15 cellular contexts compared by ENCODE assay signal in genomic region chr1:160877221-160877620, GRCh38. TPM values are rescaled to one million over a fixed set of nuclear protein-coding genes. Genes with fewer than 3 reads are reported as not detected.
DNase-seq lines count a peak whose midpoint lies in the region; ATAC-seq and TF ChIP-seq lines count a peak whose summit lies in the region.
"Had no signal": no experiment of that assay in that cellular context is flagged by ENCODE, and none has a peak within 500 bp of the region (broad histone marks: within the 10 kb centered on the region; RNA-seq: fewer than 3 reads in every experiment).

No MANE protein-coding gene starts in this region.

- H3K9me3 ChIP-seq in stomach = no peaks in the 10 kb centered on the region
- H3K9me3 ChIP-seq: body of pancreas, esophagus squamous epithelium, ovary, SJSA1 had no signal

- H4K20me1 ChIP-seq in KMS-11 (ENCODE audit: insufficient read depth) = no peaks in the 10 kb centered on the region

- CTCF ChIA-PET in activated CD8-positive, alpha-beta memory T cell treated with anti-CD3 and anti-CD28 coated beads, Interleukin-2, amount 10 ng/mL, durations not matched to agents 7 days and 5 days (lab: Charles Lee) = interaction anchor here (0.9 to 5.3 kb wide), 21 partner anchors 9 to 152 kb away, joined by 3 to 86 read pairs (median 5); partner anchors contain the start of genes CD244 and ITLN2
- CTCF ChIA-PET in WTC11 (lab: Charles Lee) = interaction anchor here (0.6 to 1.3 kb wide), 8 partner anchors 11 to 113 kb away, joined by 3 to 7 read pairs (median 3); partner anchors contain the start of gene CD244

- ATAC-seq in activated CD8-positive, alpha-beta memory T cell treated with anti-CD3 and anti-CD28 coated beads, Interleukin-2, amount 10 ng/mL, durations not matched to agents 7 days and 5 days = peak; percentile 76
- ATAC-seq in WTC11 = peak; percentile 70; the same call in 1 of the 2 replicates
- ATAC-seq: body of pancreas had no signal

- TF ChIP-seq CTCF in KMS-11 (conservative IDR thresholded peaks at IDR 0.05; ENCODE audit: low read depth, low read length) (peak; percentile 44), WTC11 (IDR thresholded peaks at IDR 0.05) (no peak), neural crest cell (conservative IDR thresholded peaks at IDR 0.05) (peak; percentile 21), endothelial cell (IDR thresholded peaks at IDR 0.05; ENCODE audit: unreplicated experiment) (no peak), stomach (IDR thresholded peaks at IDR 0.05) (peak in 1 of 7 experiments; percentile 22)

- H3K4me3 ChIP-seq in KMS-11 (IDR thresholded peaks at IDR 0.05; ENCODE audit: insufficient read depth, low read depth, low read length) (no peak overlapping the region), stomach (no peak overlapping the region)
- H3K4me3 ChIP-seq: body of pancreas, esophagus squamous epithelium, ovary, SJSA1 had no signal

- no peaks in the 10 kb centered on the region for H3K79me2 ChIP-seq in KMS-11 (ENCODE audit: insufficient read depth, low read depth)

- H3K27me3 Mint-ChIP-seq in activated CD8-positive, alpha-beta memory T cell treated with anti-CD3 and anti-CD28 coated beads, Interleukin-2, amount 10 ng/mL, durations not matched to agents 7 days and 5 days = no peaks in the 10 kb centered on the region
- H3K27me3 Mint-ChIP-seq in WTC11 (ENCODE audit: low read depth) (no peaks in the 10 kb centered on the region), neural crest cell (ENCODE audit: low read depth) (peaks cover 18% of the 10 kb centered on the region), endothelial cell (ENCODE audit: unreplicated experiment) (peaks cover 17% of the 10 kb centered on the region)

- no peak overlapping the region for H2AFZ ChIP-seq in KMS-11 (ENCODE audit: low read depth)

- H3K27ac ChIP-seq in KMS-11 (no peak overlapping the region), stomach (no peak overlapping the region)
- H3K27ac ChIP-seq: body of pancreas, esophagus squamous epithelium, ovary, SJSA1 had no signal

- no peak for TF ChIP-seq POLR2A in stomach (IDR thresholded peaks at IDR 0.05)

- H3K27me3 ChIP-seq in KMS-11 (ENCODE audit: insufficient read depth, low read depth) (no peaks in the 10 kb centered on the region), stomach (no peaks in the 10 kb centered on the region)
- H3K27me3 ChIP-seq: body of pancreas, esophagus squamous epithelium, ovary, SJSA1 had no signal

- no peaks in the 10 kb centered on the region for H3K36me3 ChIP-seq in KMS-11 (ENCODE audit: insufficient read depth)
- H3K36me3 ChIP-seq in stomach = no peaks in the 10 kb centered on the region
- H3K36me3 ChIP-seq: esophagus squamous epithelium, ovary, SJSA1 had no signal

- H3K27ac Mint-ChIP-seq in activated CD8-positive, alpha-beta memory T cell treated with anti-CD3 and anti-CD28 coated beads, Interleukin-2, amount 10 ng/mL, durations not matched to agents 7 days and 5 days = peak overlapping the region; percentile 45
- no peak overlapping the region for H3K27ac Mint-ChIP-seq in WTC11
- no peak overlapping the region for H3K27ac Mint-ChIP-seq in neural crest cell (ENCODE audit: unreplicated experiment)
- H3K27ac Mint-ChIP-seq in endothelial cell (ENCODE audit: unreplicated experiment) = no peak overlapping the region

- H3K4me3 Mint-ChIP-seq in activated CD8-positive, alpha-beta memory T cell treated with anti-CD3 and anti-CD28 coated beads, Interleukin-2, amount 10 ng/mL, durations not matched to agents 7 days and 5 days = no peak overlapping the region
- H3K4me3 Mint-ChIP-seq in WTC11 (no peak overlapping the region), neural crest cell (no peak overlapping the region), endothelial cell (ENCODE audit: unreplicated experiment) (no peak overlapping the region)

- no peak for DNase-seq in activated CD8-positive, alpha-beta memory T cell treated with anti-CD3 and anti-CD28 coated beads, Interleukin-2, amount 10 ng/mL, durations not matched to agents 7 days and 5 days
- DNase-seq in activated CD8-positive, alpha-beta memory T cell treated with anti-CD3 and anti-CD28 coated beads, Interleukin-2, amount 50 U/mL, for 48 hours = no peak
- DNase-seq in WTC11 (ENCODE audit: low spot score) (no peak), neural crest cell (ENCODE audit: low read depth, low spot score) (no peak), endothelial cell (ENCODE audit: low spot score) (no peak), stomach (no peak)
- DNase-seq in effector CD8-positive, alpha-beta T cell (lab: John Stamatoyannopoulos, UW) = no peak
- DNase-seq: body of pancreas, esophagus squamous epithelium, ovary had no signal

- no peaks in the 10 kb centered on the region for H3K4me1 ChIP-seq in KMS-11 (ENCODE audit: low read depth, poor library complexity, severe bottlenecking)
- peaks cover 0 to 15% (median 3%) of the 10 kb centered on the region in 4 donors for H3K4me1 ChIP-seq in stomach
- H3K4me1 ChIP-seq: esophagus squamous epithelium, SJSA1 had no signal

- POLR2A ChIA-PET in WTC11 (lab: Charles Lee) = no interaction called here

- no peaks in the 10 kb centered on the region for H3K9me3 Mint-ChIP-seq in activated CD8-positive, alpha-beta memory T cell treated with anti-CD3 and anti-CD28 coated beads, Interleukin-2, amount 10 ng/mL, durations not matched to agents 7 days and 5 days (ENCODE audit: low read depth)
- H3K9me3 Mint-ChIP-seq in WTC11 (peaks cover 4% of the 10 kb centered on the region; the same call in 1 of the 2 replicates), neural crest cell (peaks cover 3% of the 10 kb centered on the region), endothelial cell (ENCODE audit: unreplicated experiment) (no peaks in the 10 kb centered on the region)

- H3K36me3 Mint-ChIP-seq in activated CD8-positive, alpha-beta memory T cell treated with anti-CD3 and anti-CD28 coated beads, Interleukin-2, amount 10 ng/mL, durations not matched to agents 7 days and 5 days = no peaks in the 10 kb centered on the region
- H3K36me3 Mint-ChIP-seq in WTC11 (no peaks in the 10 kb centered on the region), neural crest cell (ENCODE audit: low read depth) (no peaks in the 10 kb centered on the region), endothelial cell (ENCODE audit: low read depth, unreplicated experiment) (no peaks in the 10 kb centered on the region)

- peaks cover 26% of the 10 kb centered on the region for H3K4me1 Mint-ChIP-seq in activated CD8-positive, alpha-beta memory T cell treated with anti-CD3 and anti-CD28 coated beads, Interleukin-2, amount 10 ng/mL, durations not matched to agents 7 days and 5 days
- H3K4me1 Mint-ChIP-seq in WTC11 = peaks cover 4% of the 10 kb centered on the region
- no peaks in the 10 kb centered on the region for H3K4me1 Mint-ChIP-seq in neural crest cell
- peaks cover 17% of the 10 kb centered on the region for H3K4me1 Mint-ChIP-seq in endothelial cell (ENCODE audit: unreplicated experiment)

- no peak overlapping the region for H3K4me2 ChIP-seq in KMS-11

- H3K9ac ChIP-seq in KMS-11 = no peak overlapping the region

- TF ChIP-seq EP300 in stomach (IDR thresholded peaks at IDR 0.05) = no peak

- intact Hi-C loops in stomach (cut with DNase I; ENCODE audit: low total_unique reads) = no loop called here

TF ChIP-seq in WTC11, 78 proteins besides CTCF, POLR2A, EP300 and RAD21:
- TF ChIP-seq GTF2I (CRISPR knock-in tag; conservative IDR thresholded peaks at IDR 0.05) = no peak
- TF ChIP-seq TEAD1 (CRISPR knock-in tag; IDR thresholded peaks at IDR 0.05) = no peak
- no peak for TF ChIP-seq TEAD4 (CRISPR knock-in tag; IDR thresholded peaks at IDR 0.05)

RNA-seq across cellular contexts. Expression of gene ITLN1, which starts 7.8 kb away (rescaled TPM):
- not detected for total RNA-seq in activated CD8-positive, alpha-beta memory T cell treated with anti-CD3 and anti-CD28 coated beads, Interleukin-2, amount 10 ng/mL, durations not matched to agents 7 days and 5 days
- total RNA-seq in WTC11 (2021) = not detected in 3 replicates
- not detected in 2 replicates for total RNA-seq in neural crest cell
- not detected for total RNA-seq in endothelial cell (ENCODE audit: unreplicated experiment)
- 100 to 1,000 TPM in 2 of 5 donors, 10 to 100 TPM in 1, 1 to 10 TPM in 1, not detected in 1; 1.2 to 241 (median 55.3) TPM for total RNA-seq in stomach
- 10 to 100 TPM in 1 of 3 donors, 1 to 10 TPM in 2; 1.5 to 10.1 (median 7.6) TPM for polyA plus RNA-seq in stomach
- total RNA-seq: activated CD8-positive, alpha-beta memory T cell treated with anti-CD3 and anti-CD28 coated beads for 36 hours; esophagus squamous epithelium; SJSA1; temporal lobe had no signal
- polyA plus RNA-seq: keratinocyte had no signal

RNA-seq across cellular contexts. Expression of gene CD244, which starts 14.5 kb away (rescaled TPM):
- total RNA-seq in activated CD8-positive, alpha-beta memory T cell treated with anti-CD3 and anti-CD28 coated beads, Interleukin-2, amount 10 ng/mL, durations not matched to agents 7 days and 5 days = 10 to 100 TPM; 25.6 to 34.5 TPM
- not detected in 3 replicates for total RNA-seq in WTC11 (2021)
- total RNA-seq in neural crest cell = not detected in 2 replicates
- 0.31 TPM for total RNA-seq in endothelial cell (ENCODE audit: unreplicated experiment)
- total RNA-seq in stomach = 1 to 10 TPM in 1 of 5 donors, under 1 TPM in 1, not detected in 3; 0.43 to 1.1 TPM
- polyA plus RNA-seq in stomach = under 1 TPM; 0.15 to 0.61 (median 0.37) TPM
- total RNA-seq: SJSA1, temporal lobe had no signal
- polyA plus RNA-seq: keratinocyte had no signal

Comparison
In these comparisons a context has a peak if more than half of its experiments do, and no peak if none do; other contexts are left out.
1. CTCF ChIP-seq: peak in KMS-11 (single experiment) and neural crest cell (single experiment); none in WTC11 (single experiment) and endothelial cell (single experiment).
2. RNA of gene CD244, which starts 14.5 kb away (total RNA-seq): 25.6 to 34.5 TPM in activated CD8-positive, alpha-beta memory T cell treated with anti-CD3 and anti-CD28 coated beads, Interleukin-2, amount 10 ng/mL, durations not matched to agents 7 days and 5 days; 0.31 TPM in endothelial cell (single experiment), not detected in WTC11, not detected in neural crest cell and 0.43 to 1.1 TPM in stomach; every median in the first group is over 10 times any median in the second.